30 cellular contexts compared by ENCODE assay signal in the genomic region with DNA sequence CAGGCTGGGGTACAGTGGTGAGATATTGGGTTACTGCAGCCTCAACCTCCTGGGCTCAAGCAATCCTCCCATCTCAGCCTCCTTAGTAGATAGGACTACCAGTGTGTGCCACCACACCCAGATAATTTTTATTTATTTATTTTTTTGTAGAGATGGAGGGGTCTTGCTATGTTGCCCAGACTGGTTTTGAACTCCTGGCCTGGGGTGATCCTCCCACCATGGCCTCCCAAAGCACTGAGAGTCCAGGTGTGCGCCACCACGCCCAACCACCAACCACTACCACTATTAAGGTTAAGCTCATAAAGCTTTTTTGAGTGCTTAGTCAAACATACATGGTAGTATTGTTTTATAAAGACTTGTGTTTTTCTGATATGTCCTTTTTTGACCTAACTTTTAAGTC.
"Had no signal": no experiment of that assay in that cellular context is flagged by ENCODE, and none has a peak within 500 bp of the region (broad histone marks: within the 10 kb centered on the region; RNA-seq: fewer than 3 reads in every experiment).

No MANE protein-coding gene starts in this region.

- H3K9ac ChIP-seq: parathyroid adenoma had no signal

- ATAC-seq: activated naive CD4-positive, alpha-beta T cell treated with anti-CD3 and anti-CD28 coated beads, Interleukin-2, amount 50 U/mL, for 72 hours; activated T-cell treated with anti-CD3 and anti-CD28 coated beads, Interleukin-2, amount 50 U/mL, for 4 hours; gastrocnemius medialis; left lung; lower lobe of right lung; naive thymus-derived CD8-positive, alpha-beta T cell; stimulated activated naive CD8-positive, alpha-beta T cell treated with anti-CD3 and anti-CD28 coated beads, Interleukin-15, amount 100 ng/mL, for 72 hours had no signal

- DNase-seq: activated CD4-positive, alpha-beta memory T cell treated with anti-CD3 and anti-CD28 coated beads for 36 hours; activated CD4-positive, alpha-beta T cell treated with anti-CD3 and anti-CD28 coated beads for 4 hours; activated CD8-positive, alpha-beta memory T cell treated with anti-CD3 and anti-CD28 coated beads, Interleukin-2, amount 50 U/mL, for 48 hours; activated naive CD4-positive, alpha-beta T cell; activated T-cell treated with anti-CD3 and anti-CD28 coated beads, Interleukin-2, amount 50 U/mL, for 4 hours; adrenal gland; cerebellar nuclear complex; colonic mucosa; effector CD8-positive, alpha-beta T cell; erythroblast; gastrocnemius medialis; glutamatergic neuron; left lung; lower lobe of right lung; mesenchymal stem cell; naive thymus-derived CD8-positive, alpha-beta T cell; nucleus accumbens; spleen; stimulated activated CD4-positive, alpha-beta T cell treated with anti-CD3 and anti-CD28 coated beads, Interleukin-4, amount 100 ng/mL, for 1 hour; stimulated activated naive CD8-positive, alpha-beta T cell treated with anti-CD3 and anti-CD28 coated beads, Interleukin-15, amount 100 ng/mL, for 72 hours; substantia nigra; uterus had no signal

- H3K9me3 Mint-ChIP-seq: activated CD4-positive, alpha-beta memory T cell treated with anti-CD3 and anti-CD28 coated beads for 36 hours; activated naive CD4-positive, alpha-beta T cell treated with anti-CD3 and anti-CD28 coated beads, Interleukin-2, amount 50 U/mL, for 72 hours; activated T-cell treated with anti-CD3 and anti-CD28 coated beads, Interleukin-2, amount 50 U/mL, for 4 hours; neural crest cell; stimulated activated naive CD8-positive, alpha-beta T cell treated with anti-CD3 and anti-CD28 coated beads, Interleukin-15, amount 100 ng/mL, for 72 hours; type B pancreatic cell had no signal

- H3K4me3 ChIP-seq: adrenal gland, ascending aorta, cardiac muscle cell, colonic mucosa, gastrocnemius medialis, left lung, lower lobe of right lung, right atrium auricular region, uterus had no signal

- H3K27ac ChIP-seq: adrenal gland, ascending aorta, cardiac muscle cell, colonic mucosa, gastrocnemius medialis, left lung, lower lobe of right lung, parathyroid adenoma, right atrium auricular region, spleen, uterus had no signal

- H3K79me2 ChIP-seq: parathyroid adenoma had no signal

- H3K9me3 ChIP-seq: adrenal gland, ascending aorta, colonic mucosa, gastrocnemius medialis, left lung, lower lobe of right lung, right atrium auricular region, spleen, uterus had no signal

- H3K4me3 Mint-ChIP-seq: activated CD4-positive, alpha-beta memory T cell treated with anti-CD3 and anti-CD28 coated beads for 36 hours; activated T-cell treated with anti-CD3 and anti-CD28 coated beads, Interleukin-2, amount 50 U/mL, for 4 hours; type B pancreatic cell had no signal

- H3K27me3 Mint-ChIP-seq: activated CD4-positive, alpha-beta memory T cell treated with anti-CD3 and anti-CD28 coated beads for 36 hours; naive thymus-derived CD8-positive, alpha-beta T cell; type B pancreatic cell had no signal

- H2AFZ ChIP-seq: parathyroid adenoma had no signal

- H3K36me3 ChIP-seq: adrenal gland, cardiac muscle cell, colonic mucosa, uterus had no signal

- H3K27me3 ChIP-seq: adrenal gland, ascending aorta, cardiac muscle cell, colonic mucosa, gastrocnemius medialis, left lung, right atrium auricular region, spleen, uterus had no signal

- H3K27ac Mint-ChIP-seq: activated CD4-positive, alpha-beta memory T cell treated with anti-CD3 and anti-CD28 coated beads for 36 hours; activated naive CD4-positive, alpha-beta T cell treated with anti-CD3 and anti-CD28 coated beads, Interleukin-2, amount 50 U/mL, for 72 hours; brain; type B pancreatic cell had no signal
